In genomic region chr5:148815578-148815977, GRCh38 we compare ENCODE assay signal across 35 cellular contexts.
"Had no signal": no experiment of that assay in that cellular context is flagged by ENCODE, and none has a peak within 500 bp of the region (broad histone marks: within the 10 kb centered on the region; RNA-seq: fewer than 3 reads in every experiment).

No MANE protein-coding gene starts in this region.

- H3K27me3 ChIP-seq: gastrocnemius medialis, pancreas, upper lobe of left lung, vagina had no signal

- H3K79me2 ChIP-seq: hepatocyte had no signal

- FAIRE-seq: bronchial epithelial cell, endometrium, pancreas had no signal

- H3K4me3 ChIP-seq: gastrocnemius medialis, hepatocyte, pancreas, prostate gland, skin epidermis, upper lobe of left lung, vagina had no signal

- H3K4me3 Mint-ChIP-seq: activated CD4-positive, alpha-beta memory T cell treated with anti-CD3 and anti-CD28 coated beads for 36 hours; activated CD4-positive, alpha-beta T cell treated with anti-CD3 and anti-CD28 coated beads, Interleukin-2, amount 10 ng/mL, durations not matched to agents 24 days and 14 days; activated naive CD4-positive, alpha-beta T cell treated with anti-CD3 and anti-CD28 coated beads for 36 hours; activated T-helper 1 cell treated with anti-CD3 and anti-CD28 coated beads, Interleukin-12 subunit alpha, Interleukin-12 subunit beta, Interleukin-2, Interleukin-4 antibody, amounts not matched to agents 30 ng/mL and 10 ng/mL and 1 ng/mL, durations not matched to agents 14 hours and 24 hours and 36 hours; central memory CD8-positive, alpha-beta T cell; mesothelial cell of epicardium; naive thymus-derived CD4-positive, alpha-beta T cell; neural crest cell; stimulated activated naive CD8-positive, alpha-beta T cell treated with anti-CD3 and anti-CD28 coated beads, Interleukin-15, amount 100 ng/mL, for 72 hours; T-cell; T-helper 2 cell treated with Interferon-gamma antibody and Interleukin-4, amounts not matched to agents 5 μg/mL and 100 μg/mL, for 36 hours had no signal

- H3K27ac Mint-ChIP-seq: activated CD4-positive, alpha-beta memory T cell treated with anti-CD3 and anti-CD28 coated beads for 36 hours; activated CD4-positive, alpha-beta T cell treated with anti-CD3 and anti-CD28 coated beads, Interleukin-2, amount 10 ng/mL, durations not matched to agents 24 days and 14 days; activated naive CD4-positive, alpha-beta T cell treated with anti-CD3 and anti-CD28 coated beads for 36 hours; activated T-helper 1 cell treated with anti-CD3 and anti-CD28 coated beads, Interleukin-12 subunit alpha, Interleukin-12 subunit beta, Interleukin-2, Interleukin-4 antibody, amounts not matched to agents 30 ng/mL and 10 ng/mL and 1 ng/mL, durations not matched to agents 14 hours and 24 hours and 36 hours; mesothelial cell of epicardium; naive thymus-derived CD4-positive, alpha-beta T cell; stimulated activated naive CD8-positive, alpha-beta T cell treated with anti-CD3 and anti-CD28 coated beads, Interleukin-15, amount 100 ng/mL, for 72 hours; T-cell; T-helper 2 cell treated with Interferon-gamma antibody and Interleukin-4, amounts not matched to agents 5 μg/mL and 100 μg/mL, for 36 hours had no signal

- ATAC-seq: activated CD4-positive, CD25-positive, alpha-beta regulatory T cell treated with anti-CD3 and anti-CD28 coated beads, Interleukin-2, amount 50 U/mL, for 24 hours; gastrocnemius medialis; left cardiac atrium; left ventricle myocardium superior; naive thymus-derived CD4-positive, alpha-beta T cell; pancreas; sciatic nerve; stimulated activated naive CD8-positive, alpha-beta T cell treated with anti-CD3 and anti-CD28 coated beads, Interleukin-15, amount 100 ng/mL, for 72 hours; T-cell had no signal

- H3K4me1 ChIP-seq: pancreas, prostate gland had no signal

- H2AFZ ChIP-seq: hepatocyte had no signal

- H3K9me3 ChIP-seq: gastrocnemius medialis, pancreas, prostate gland, upper lobe of left lung, vagina had no signal

- H3K9me3 Mint-ChIP-seq: activated CD4-positive, alpha-beta memory T cell treated with anti-CD3 and anti-CD28 coated beads for 36 hours; activated CD4-positive, alpha-beta T cell treated with anti-CD3 and anti-CD28 coated beads, Interleukin-2, amount 10 ng/mL, durations not matched to agents 24 days and 14 days; activated naive CD4-positive, alpha-beta T cell treated with anti-CD3 and anti-CD28 coated beads for 36 hours; activated T-helper 1 cell treated with anti-CD3 and anti-CD28 coated beads, Interleukin-12 subunit alpha, Interleukin-12 subunit beta, Interleukin-2, Interleukin-4 antibody, amounts not matched to agents 30 ng/mL and 10 ng/mL and 1 ng/mL, durations not matched to agents 14 hours and 24 hours and 36 hours; central memory CD8-positive, alpha-beta T cell; mesothelial cell of epicardium; neural crest cell; stimulated activated naive CD8-positive, alpha-beta T cell treated with anti-CD3 and anti-CD28 coated beads, Interleukin-15, amount 100 ng/mL, for 72 hours; T-cell; T-helper 2 cell treated with Interferon-gamma antibody and Interleukin-4, amounts not matched to agents 5 μg/mL and 100 μg/mL, for 36 hours had no signal

- H3K4me2 ChIP-seq: hepatocyte had no signal

- DNase-seq: activated CD4-positive, alpha-beta memory T cell treated with anti-CD3 and anti-CD28 coated beads for 36 hours; activated CD4-positive, alpha-beta T cell treated with anti-CD3 and anti-CD28 coated beads, Interleukin-2, amount 10 ng/mL, durations not matched to agents 24 days and 14 days; activated CD8-positive, alpha-beta memory T cell treated with anti-CD3 and anti-CD28 coated beads, Interleukin-2, amount 50 U/mL, for 4 hours; activated effector memory CD4-positive, alpha-beta T cell treated with anti-CD3 and anti-CD28 coated beads, Interleukin-2, amount 50 U/mL, for 16 hours; activated naive CD4-positive, alpha-beta T cell treated with anti-CD3 and anti-CD28 coated beads for 36 hours; activated T-cell treated with anti-CD3 and anti-CD28 coated beads, Interleukin-2, amount 50 U/mL, for 1 hour; effector CD8-positive, alpha-beta T cell; gastrocnemius medialis; glutamatergic neuron; islet precursor cell; left cardiac atrium; left ventricle myocardium superior; naive thymus-derived CD4-positive, alpha-beta T cell; pancreas; retina; stimulated activated CD4-positive, alpha-beta T cell treated with anti-CD3 and anti-CD28 coated beads, Interleukin-12 subunit alpha, Interleukin-12 subunit beta, amount 100 ng/mL, for 4 hours; stimulated activated CD4-positive, alpha-beta T cell treated with anti-CD3 and anti-CD28 coated beads, Interleukin-4, amount 100 ng/mL, for 1 hour; stimulated activated naive CD8-positive, alpha-beta T cell treated with anti-CD3 and anti-CD28 coated beads, Interleukin-15, amount 100 ng/mL, for 72 hours; substantia nigra; T-cell; upper lobe of left lung had no signal

- H3K27ac ChIP-seq: epithelial cell of prostate, gastrocnemius medialis, hepatocyte, pancreas, prostate gland, skin epidermis, upper lobe of left lung, vagina had no signal

- H3K27me3 Mint-ChIP-seq: activated CD4-positive, alpha-beta memory T cell treated with anti-CD3 and anti-CD28 coated beads for 36 hours; central memory CD8-positive, alpha-beta T cell had no signal

- H3K36me3 Mint-ChIP-seq: activated CD4-positive, alpha-beta memory T cell treated with anti-CD3 and anti-CD28 coated beads for 36 hours; mesothelial cell of epicardium; T-cell had no signal
